In the genomic region with DNA sequence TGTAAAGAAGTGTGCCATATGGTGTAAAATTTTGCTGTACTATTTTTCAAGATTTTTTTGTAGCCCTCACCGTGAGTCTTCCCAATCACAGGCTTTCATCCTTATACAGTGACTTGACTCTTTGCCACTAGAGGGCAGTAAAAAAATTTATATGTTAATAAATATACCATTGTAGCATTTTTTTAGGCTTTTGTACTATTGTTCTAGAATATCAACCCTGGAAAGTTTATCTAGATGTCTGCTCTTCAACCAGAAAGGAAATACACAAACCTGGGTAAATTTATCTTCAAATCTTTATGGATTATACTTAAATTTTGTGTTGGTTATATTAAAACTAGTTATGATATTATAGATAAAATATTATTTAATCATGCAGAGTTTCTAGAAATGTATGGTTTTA, we compare ENCODE assay signal across 8 cellular contexts.
DNase-seq lines count a peak whose midpoint lies in the region; ATAC-seq and TF ChIP-seq lines count a peak whose summit lies in the region.

No MANE protein-coding gene starts in this region.

- H3K27me3 ChIP-seq in cardiac muscle cell, result no peaks in the 10 kb centered on the region
- no peaks in the 10 kb centered on the region for H3K27me3 ChIP-seq in right cardiac atrium (ENCODE audit: control insufficient read depth, insufficient read depth)
- H3K27me3 ChIP-seq in left lung, result no peaks in the 10 kb centered on the region

- H3K4me3 ChIP-seq in cardiac muscle cell (no peak overlapping the region), right cardiac atrium (ENCODE audit: low read length) (no peak overlapping the region), astrocyte of the spinal cord (ENCODE audit: low read depth, low read length) (no peak overlapping the region), left lung (no peak overlapping the region)

- no peaks in the 10 kb centered on the region for H3K9me3 ChIP-seq in cardiac muscle cell (ENCODE audit: low read depth)
- H3K9me3 ChIP-seq in right cardiac atrium (ENCODE audit: control insufficient read depth, low read length), result no peaks in the 10 kb centered on the region
- H3K9me3 ChIP-seq in left lung, result no peaks in the 10 kb centered on the region

- no peaks in the 10 kb centered on the region for H3K36me3 ChIP-seq in cardiac muscle cell
- H3K36me3 ChIP-seq in left lung, result no peaks in the 10 kb centered on the region

- H3K27ac ChIP-seq in cardiac muscle cell (no peak overlapping the region), right cardiac atrium (ENCODE audit: low read length) (no peak overlapping the region), left lung (no peak overlapping the region)

- 0% methylated on average over 1 of the region's 1 CpG for WGBS in right cardiac atrium

- ATAC-seq in right cardiac atrium (no peak), HG03095 (IDR thresholded peaks at IDR 0.05; ENCODE audit: unreplicated experiment) (peak; percentile 84), left lung (peak; percentile 53), omental fat pad (ENCODE audit: low FRiP score) (no peak)

- TF ChIP-seq CTCF in cardiac muscle cell (IDR thresholded peaks at IDR 0.05; ENCODE audit: low read depth, low read length), result peak; percentile 59
- TF ChIP-seq CTCF in astrocyte of the spinal cord (IDR thresholded peaks at IDR 0.05; ENCODE audit: low read depth, low read length), result peak; percentile 68
- TF ChIP-seq CTCF in left lung (IDR thresholded peaks at IDR 0.05), result peak; percentile 50 to 56
- TF ChIP-seq CTCF in omental fat pad (IDR thresholded peaks at IDR 0.05), result no peak

- H3K4me1 ChIP-seq in cardiac muscle cell (ENCODE audit: low read depth), result no peaks in the 10 kb centered on the region
- H3K4me1 ChIP-seq in right cardiac atrium (ENCODE audit: control insufficient read depth, insufficient read depth, low read length), result no peaks in the 10 kb centered on the region
- no peaks in the 10 kb centered on the region for H3K4me1 ChIP-seq in left lung

- intact Hi-C loops in right cardiac atrium (cut with DNase I) (loop anchor here in 2 of 4 donors (5.0 kb wide), 2 partner anchors 324 to 329 kb away; no protein-coding TSS in a partner anchor), left lung (cut with DNase I) (no loop called here)

- in situ Hi-C loops in astrocyte of the spinal cord (cut with HindIII; ENCODE audit: low sequenced_read_pairs), result no loop called here

- DNase-seq in cardiac muscle cell (ENCODE audit: low read depth in 1 of 2, low spot score in 1 of 2), result peak; percentile 64 to 72
- no peak for DNase-seq in right cardiac atrium
- DNase-seq in NCI-H2171 treated with DMSO at 0.1 percent for 48 hours (lab: John Stamatoyannopoulos, UW), result peak; percentile 81
- DNase-seq in astrocyte of the spinal cord (ENCODE audit: low read depth, low spot score), result peak; percentile 65
- no peak for DNase-seq in left lung
- no peak for DNase-seq in activated gamma-delta T cell (lab: John Stamatoyannopoulos, UW)
- no peak for DNase-seq in omental fat pad (ENCODE audit: low spot score)

Comparison
In these comparisons a context has a peak if more than half of its experiments do, and no peak if none do; other contexts are left out.
1. DNase-seq: peak in cardiac muscle cell (2 of 2), NCI-H2171 treated with DMSO at 0.1 percent for 48 hours (single experiment) and astrocyte of the spinal cord (single experiment); none in right cardiac atrium (0 of 3), left lung (0 of 2), activated gamma-delta T cell (single experiment) and omental fat pad (single experiment).
2. CTCF ChIP-seq: peak in cardiac muscle cell (single experiment), astrocyte of the spinal cord (single experiment) and left lung (2 of 2); none in omental fat pad (0 of 3).
3. ATAC-seq: peak in HG03095 (single experiment) and left lung (single experiment); none in right cardiac atrium (0 of 2) and omental fat pad (single experiment).